ENCODE assay signal across 1 cellular context in the genomic region with DNA sequence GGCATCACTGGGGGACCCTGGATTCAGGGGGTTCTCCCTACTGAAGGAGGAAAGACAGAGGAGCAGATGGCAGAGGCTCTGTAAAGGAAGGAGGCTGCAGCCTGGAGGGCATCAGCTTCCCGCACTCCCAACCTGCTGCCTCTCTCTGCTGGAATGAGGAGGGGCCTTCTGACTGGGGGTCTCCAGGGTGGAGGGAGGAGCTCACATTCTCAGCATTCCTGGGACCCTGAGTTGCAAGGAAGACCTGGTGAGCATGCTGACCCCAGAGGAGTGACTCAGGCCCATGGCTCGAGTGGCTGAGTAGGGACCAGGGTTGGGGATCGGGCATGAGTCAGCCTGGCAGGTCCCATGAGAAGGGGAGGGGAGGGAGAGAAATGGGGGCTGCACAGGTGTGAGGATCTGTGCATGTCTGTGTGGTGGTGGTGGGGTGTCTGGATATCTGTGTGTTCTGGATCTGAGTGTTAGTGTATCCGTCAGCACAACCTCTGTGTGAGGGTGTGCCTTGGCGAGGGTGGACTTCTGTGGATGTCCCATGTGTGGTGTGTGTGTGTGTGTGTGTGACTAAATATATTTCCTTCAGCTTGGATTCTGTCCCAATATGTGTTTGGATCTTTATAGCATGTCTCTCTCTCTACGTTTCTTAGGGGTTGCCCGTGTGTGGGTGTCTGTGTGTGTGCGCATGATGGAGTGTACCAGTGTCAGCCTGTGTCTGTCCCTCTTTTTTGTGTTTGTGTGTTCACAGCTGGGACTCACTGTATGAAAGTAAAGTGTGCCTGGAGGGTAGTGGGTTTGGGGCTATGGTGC.
TF ChIP-seq lines count a peak whose summit lies in the region.

No MANE protein-coding gene starts in this region.

TF ChIP-seq in A549, 52 proteins besides CTCF, POLR2A, EP300 and RAD21 (continued from another document):
- peak; percentile 77 for TF ChIP-seq PBX3 (IDR thresholded peaks at IDR 0.05)
- TF ChIP-seq RARB (CRISPR knock-in tag; IDR thresholded peaks at IDR 0.05) = no peak
- peak in 1 of 2 experiments; percentile 48; a peak in 1 of 4 replicates for TF ChIP-seq CEBPB (IDR thresholded peaks at IDR 0.05)
- TF ChIP-seq GATA3 (IDR thresholded peaks at IDR 0.05; ENCODE audit: borderline replicate concordance) = peak; percentile 92
- TF ChIP-seq TP53 (CRISPR knock-in tag; IDR thresholded peaks at IDR 0.05) = no peak
- no peak for TF ChIP-seq NPAS2 (CRISPR knock-in tag; IDR thresholded peaks at IDR 0.05; ENCODE audit: borderline replicate concordance)
- TF ChIP-seq, protein P1, sequence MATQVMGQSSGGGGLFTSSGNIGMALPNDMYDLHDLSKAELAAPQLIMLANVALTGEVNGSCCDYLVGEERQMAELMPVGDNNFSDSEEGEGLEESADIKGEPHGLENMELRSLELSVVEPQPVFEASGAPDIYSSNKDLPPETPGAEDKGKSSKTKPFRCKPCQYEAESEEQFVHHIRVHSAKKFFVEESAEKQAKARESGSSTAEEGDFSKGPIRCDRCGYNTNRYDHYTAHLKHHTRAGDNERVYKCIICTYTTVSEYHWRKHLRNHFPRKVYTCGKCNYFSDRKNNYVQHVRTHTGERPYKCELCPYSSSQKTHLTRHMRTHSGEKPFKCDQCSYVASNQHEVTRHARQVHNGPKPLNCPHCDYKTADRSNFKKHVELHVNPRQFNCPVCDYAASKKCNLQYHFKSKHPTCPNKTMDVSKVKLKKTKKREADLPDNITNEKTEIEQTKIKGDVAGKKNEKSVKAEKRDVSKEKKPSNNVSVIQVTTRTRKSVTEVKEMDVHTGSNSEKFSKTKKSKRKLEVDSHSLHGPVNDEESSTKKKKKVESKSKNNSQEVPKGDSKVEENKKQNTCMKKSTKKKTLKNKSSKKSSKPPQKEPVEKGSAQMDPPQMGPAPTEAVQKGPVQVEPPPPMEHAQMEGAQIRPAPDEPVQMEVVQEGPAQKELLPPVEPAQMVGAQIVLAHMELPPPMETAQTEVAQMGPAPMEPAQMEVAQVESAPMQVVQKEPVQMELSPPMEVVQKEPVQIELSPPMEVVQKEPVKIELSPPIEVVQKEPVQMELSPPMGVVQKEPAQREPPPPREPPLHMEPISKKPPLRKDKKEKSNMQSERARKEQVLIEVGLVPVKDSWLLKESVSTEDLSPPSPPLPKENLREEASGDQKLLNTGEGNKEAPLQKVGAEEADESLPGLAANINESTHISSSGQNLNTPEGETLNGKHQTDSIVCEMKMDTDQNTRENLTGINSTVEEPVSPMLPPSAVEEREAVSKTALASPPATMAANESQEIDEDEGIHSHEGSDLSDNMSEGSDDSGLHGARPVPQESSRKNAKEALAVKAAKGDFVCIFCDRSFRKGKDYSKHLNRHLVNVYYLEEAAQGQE (IDR thresholded peaks at IDR 0.05) = no peak
- no peak for TF ChIP-seq ESRRA (IDR thresholded peaks at IDR 0.05; ENCODE audit: borderline replicate concordance, low read length)
- TF ChIP-seq CBX8 (IDR thresholded peaks at IDR 0.05) = no peak
- 0 out of 2 replicates have a peak, but pooled peaks have one; percentile 67 for TF ChIP-seq HEYL (CRISPR knock-in tag; IDR thresholded peaks at IDR 0.05)
- TF ChIP-seq ZFP36 (IDR thresholded peaks at IDR 0.05; ENCODE audit: borderline replicate concordance, partially characterized antibody) = no peak
- TF ChIP-seq ZNF302 (CRISPR knock-in tag; IDR thresholded peaks at IDR 0.05) = 0 out of 2 replicates have a peak, but pooled peaks have one; percentile 5
- no peak for TF ChIP-seq CBX2 (IDR thresholded peaks at IDR 0.05; ENCODE audit: borderline replicate concordance, low read depth)
- no peak for TF ChIP-seq NFE2L2 (conservative IDR thresholded peaks at IDR 0.05; ENCODE audit: low read length)
- TF ChIP-seq USF2 (IDR thresholded peaks at IDR 0.05) = no peak
- no peak for TF ChIP-seq ZSCAN20 (CRISPR knock-in tag; IDR thresholded peaks at IDR 0.05)
- peak; percentile 49; the same call in 1 of the 2 replicates for TF ChIP-seq FOXS1 (CRISPR knock-in tag; IDR thresholded peaks at IDR 0.05)
- peak; percentile 94 for TF ChIP-seq MAX (IDR thresholded peaks at IDR 0.05)
- TF ChIP-seq TFCP2L1 (CRISPR knock-in tag; IDR thresholded peaks at IDR 0.05) = no peak; the same call in 1 of the 2 replicates
- TF ChIP-seq POLR2AphosphoS2 (conservative IDR thresholded peaks at IDR 0.05; ENCODE audit: low read length) = no peak
- TF ChIP-seq HES2 (IDR thresholded peaks at IDR 0.05) = no peak
- no peak for TF ChIP-seq CHD4 (IDR thresholded peaks at IDR 0.05; ENCODE audit: borderline replicate concordance)
- no peak for TF ChIP-seq SREBF2 (IDR thresholded peaks at IDR 0.05)
- TF ChIP-seq HOXB13 (CRISPR knock-in tag; IDR thresholded peaks at IDR 0.05; ENCODE audit: low read depth) = peak; percentile 47
- TF ChIP-seq NR3C1 (IDR thresholded peaks at IDR 0.05) = no peak
- no peak for TF ChIP-seq BHLHE40 (IDR thresholded peaks at IDR 0.05; ENCODE audit: low read depth, low read length)
- TF ChIP-seq HOXB5 (CRISPR knock-in tag; IDR thresholded peaks at IDR 0.05) = no peak
- peak; percentile 77; the same call in 1 of the 2 replicates for TF ChIP-seq HOXA7 (CRISPR knock-in tag; IDR thresholded peaks at IDR 0.05)
- TF ChIP-seq, protein P2, sequence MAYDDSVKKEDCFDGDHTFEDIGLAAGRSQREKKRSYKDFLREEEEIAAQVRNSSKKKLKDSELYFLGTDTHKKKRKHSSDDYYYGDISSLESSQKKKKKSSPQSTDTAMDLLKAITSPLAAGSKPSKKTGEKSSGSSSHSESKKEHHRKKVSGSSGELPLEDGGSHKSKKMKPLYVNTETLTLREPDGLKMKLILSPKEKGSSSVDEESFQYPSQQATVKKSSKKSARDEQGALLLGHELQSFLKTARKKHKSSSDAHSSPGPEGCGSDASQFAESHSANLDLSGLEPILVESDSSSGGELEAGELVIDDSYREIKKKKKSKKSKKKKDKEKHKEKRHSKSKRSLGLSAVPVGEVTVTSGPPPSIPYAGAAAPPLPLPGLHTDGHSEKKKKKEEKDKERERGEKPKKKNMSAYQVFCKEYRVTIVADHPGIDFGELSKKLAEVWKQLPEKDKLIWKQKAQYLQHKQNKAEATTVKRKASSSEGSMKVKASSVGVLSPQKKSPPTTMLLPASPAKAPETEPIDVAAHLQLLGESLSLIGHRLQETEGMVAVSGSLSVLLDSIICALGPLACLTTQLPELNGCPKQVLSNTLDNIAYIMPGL (CRISPR knock-in tag; IDR thresholded peaks at IDR 0.05; ENCODE audit: borderline replicate concordance) = no peak
- TF ChIP-seq JUNB (IDR thresholded peaks at IDR 0.05) = peak; percentile 89
- TF ChIP-seq, protein P3, sequence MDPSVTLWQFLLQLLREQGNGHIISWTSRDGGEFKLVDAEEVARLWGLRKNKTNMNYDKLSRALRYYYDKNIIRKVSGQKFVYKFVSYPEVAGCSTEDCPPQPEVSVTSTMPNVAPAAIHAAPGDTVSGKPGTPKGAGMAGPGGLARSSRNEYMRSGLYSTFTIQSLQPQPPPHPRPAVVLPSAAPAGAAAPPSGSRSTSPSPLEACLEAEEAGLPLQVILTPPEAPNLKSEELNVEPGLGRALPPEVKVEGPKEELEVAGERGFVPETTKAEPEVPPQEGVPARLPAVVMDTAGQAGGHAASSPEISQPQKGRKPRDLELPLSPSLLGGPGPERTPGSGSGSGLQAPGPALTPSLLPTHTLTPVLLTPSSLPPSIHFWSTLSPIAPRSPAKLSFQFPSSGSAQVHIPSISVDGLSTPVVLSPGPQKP (IDR thresholded peaks at IDR 0.05; ENCODE audit: low read depth, low read length) = no peak
- TF ChIP-seq, protein P4, sequence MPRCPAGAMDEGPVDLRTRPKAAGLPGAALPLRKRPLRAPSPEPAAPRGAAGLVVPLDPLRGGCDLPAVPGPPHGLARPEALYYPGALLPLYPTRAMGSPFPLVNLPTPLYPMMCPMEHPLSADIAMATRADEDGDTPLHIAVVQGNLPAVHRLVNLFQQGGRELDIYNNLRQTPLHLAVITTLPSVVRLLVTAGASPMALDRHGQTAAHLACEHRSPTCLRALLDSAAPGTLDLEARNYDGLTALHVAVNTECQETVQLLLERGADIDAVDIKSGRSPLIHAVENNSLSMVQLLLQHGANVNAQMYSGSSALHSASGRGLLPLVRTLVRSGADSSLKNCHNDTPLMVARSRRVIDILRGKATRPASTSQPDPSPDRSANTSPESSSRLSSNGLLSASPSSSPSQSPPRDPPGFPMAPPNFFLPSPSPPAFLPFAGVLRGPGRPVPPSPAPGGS (IDR thresholded peaks at IDR 0.05) = no peak
- TF ChIP-seq E2F6 (IDR thresholded peaks at IDR 0.05; ENCODE audit: borderline replicate concordance, low read depth) = no peak
- TF ChIP-seq MAZ (IDR thresholded peaks at IDR 0.05; ENCODE audit: borderline replicate concordance, low read depth, low read length) = no peak
- TF ChIP-seq CHD2 (IDR thresholded peaks at IDR 0.05; ENCODE audit: low read length, partially characterized antibody) = no peak
- TF ChIP-seq RCOR1 (IDR thresholded peaks at IDR 0.05; ENCODE audit: low read depth, low read length) = no peak
- TF ChIP-seq JUN (IDR thresholded peaks at IDR 0.05) = peak; percentile 46 to 88; a peak in 4 of 5 replicates
